Comparison of ENCODE assay signal across 1 cellular context in the genomic region with DNA sequence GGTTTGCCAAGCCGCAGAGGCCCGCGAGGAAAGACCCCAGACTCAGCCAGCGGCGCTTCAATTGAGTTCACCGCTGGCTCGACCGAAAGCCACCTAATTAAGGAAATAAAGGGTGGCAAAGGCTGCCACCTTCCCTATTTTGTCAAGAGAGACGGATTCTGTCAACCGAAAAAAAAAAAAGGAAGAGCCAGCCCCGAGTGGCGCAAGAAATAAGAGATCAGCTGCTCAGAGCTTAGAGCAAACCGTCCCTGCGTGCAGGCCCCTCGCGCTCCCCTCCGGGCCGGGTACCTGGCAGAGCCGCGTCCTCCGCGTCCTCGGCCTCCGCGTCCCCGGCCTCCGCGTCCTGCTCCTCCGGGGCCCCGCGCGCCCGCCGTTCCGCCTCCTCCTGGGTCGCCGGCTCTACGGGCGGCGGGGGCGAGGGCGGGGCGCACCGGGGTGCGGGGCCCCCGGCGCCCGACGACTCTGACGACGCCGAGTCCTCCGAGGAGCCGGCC.
TF ChIP-seq lines count a peak whose summit lies in the region.

No MANE protein-coding gene starts in this region.

TF ChIP-seq in SK-N-SH treated with all-trans-retinoic acid at 6 μM for 48 hours, 23 proteins besides CTCF, POLR2A, EP300 and RAD21 (continued from another document):
- TF ChIP-seq, protein P1, sequence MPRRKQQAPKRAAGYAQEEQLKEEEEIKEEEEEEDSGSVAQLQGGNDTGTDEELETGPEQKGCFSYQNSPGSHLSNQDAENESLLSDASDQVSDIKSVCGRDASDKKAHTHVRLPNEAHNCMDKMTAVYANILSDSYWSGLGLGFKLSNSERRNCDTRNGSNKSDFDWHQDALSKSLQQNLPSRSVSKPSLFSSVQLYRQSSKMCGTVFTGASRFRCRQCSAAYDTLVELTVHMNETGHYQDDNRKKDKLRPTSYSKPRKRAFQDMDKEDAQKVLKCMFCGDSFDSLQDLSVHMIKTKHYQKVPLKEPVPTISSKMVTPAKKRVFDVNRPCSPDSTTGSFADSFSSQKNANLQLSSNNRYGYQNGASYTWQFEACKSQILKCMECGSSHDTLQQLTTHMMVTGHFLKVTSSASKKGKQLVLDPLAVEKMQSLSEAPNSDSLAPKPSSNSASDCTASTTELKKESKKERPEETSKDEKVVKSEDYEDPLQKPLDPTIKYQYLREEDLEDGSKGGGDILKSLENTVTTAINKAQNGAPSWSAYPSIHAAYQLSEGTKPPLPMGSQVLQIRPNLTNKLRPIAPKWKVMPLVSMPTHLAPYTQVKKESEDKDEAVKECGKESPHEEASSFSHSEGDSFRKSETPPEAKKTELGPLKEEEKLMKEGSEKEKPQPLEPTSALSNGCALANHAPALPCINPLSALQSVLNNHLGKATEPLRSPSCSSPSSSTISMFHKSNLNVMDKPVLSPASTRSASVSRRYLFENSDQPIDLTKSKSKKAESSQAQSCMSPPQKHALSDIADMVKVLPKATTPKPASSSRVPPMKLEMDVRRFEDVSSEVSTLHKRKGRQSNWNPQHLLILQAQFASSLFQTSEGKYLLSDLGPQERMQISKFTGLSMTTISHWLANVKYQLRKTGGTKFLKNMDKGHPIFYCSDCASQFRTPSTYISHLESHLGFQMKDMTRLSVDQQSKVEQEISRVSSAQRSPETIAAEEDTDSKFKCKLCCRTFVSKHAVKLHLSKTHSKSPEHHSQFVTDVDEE (CRISPR knock-in tag; IDR thresholded peaks at IDR 0.05): no peak
